8 cellular contexts compared by ENCODE assay signal in genomic region chr17:44308320-44308818, GRCh38. TPM values are rescaled to one million over a fixed set of nuclear protein-coding genes. Genes with fewer than 3 reads are reported as not detected.
DNase-seq lines count a peak whose midpoint lies in the region; FAIRE-seq and TF ChIP-seq lines count a peak whose summit lies in the region.

Gene RUNDC3A (plus strand): TSS chr17:44308601. CDS start chr17:44308833, 232 bp downstream.

- no peaks in the 10 kb centered on the region for H3K36me3 Mint-ChIP-seq in CD14-positive monocyte

- TF ChIP-seq CTCF in CD14-positive monocyte (IDR thresholded peaks at IDR 0.05) (no peak), endothelial cell of umbilical vein (IDR thresholded peaks at IDR 0.05; ENCODE audit: extremely low read depth in 1 of 2, insufficient read depth in 1 of 2, low read depth in 1 of 2, low read length in 2 of 2) (no peak)

- H3K36me3 ChIP-seq in endothelial cell of umbilical vein (ENCODE audit: control insufficient read depth in 2 of 2, extremely low read depth in 1 of 2, insufficient read depth in 2 of 2, low read length in 2 of 2) (no peaks in the 10 kb centered on the region), mesodermal cell (ENCODE audit: control insufficient read depth, insufficient read depth, low read length) (no peaks in the 10 kb centered on the region)

- H3K27me3 ChIP-seq in endothelial cell of umbilical vein (ENCODE audit: control insufficient read depth in 2 of 2, insufficient read depth in 2 of 2, low read length in 2 of 2) = peaks cover 16 to 20% of the 10 kb centered on the region in 2 experiments

- H3K4me1 Mint-ChIP-seq in CD14-positive monocyte = peaks cover 18% of the 10 kb centered on the region

- CTCF ChIA-PET in endothelial cell of umbilical vein (lab: Charles Lee) = interaction anchor here (0.6 to 1.2 kb wide), 13 partner anchors 9 to 105 kb away, joined by 3 to 8 read pairs (median 3); partner anchors contain the start of gene UBTF

- no peak within 1 kb of the TSS for H3K27ac ChIP-seq in endothelial cell of umbilical vein (ENCODE audit: insufficient read depth, low read depth, low read length)
- no peak within 1 kb of the TSS for H3K27ac ChIP-seq in mesodermal cell (ENCODE audit: low read depth, low read length, severe bottlenecking)

- no peaks in the 10 kb centered on the region for H3K9me3 ChIP-seq in endothelial cell of umbilical vein (replicated peaks; ENCODE audit: control insufficient read depth, insufficient read depth, low read length)
- no peaks in the 10 kb centered on the region for H3K9me3 ChIP-seq in mesodermal cell (ENCODE audit: control insufficient read depth, low read length)

- WGBS in mesodermal cell (ENCODE audit: insufficient coverage in 2 of 2), 2 experiments = 0 to 1% methylated on average over 10 to 22 of the region's 39 CpGs

- peak within 1 kb of the TSS; percentile 18 for H3K4me2 ChIP-seq in endothelial cell of umbilical vein (ENCODE audit: insufficient read depth, low read length)

- POLR2A ChIA-PET in endothelial cell of umbilical vein (lab: Charles Lee) = interaction anchor here (0.7 kb wide), 1 partner anchor 16 kb away, joined by 6 read pairs; no protein-coding TSS in a partner anchor

- no peaks in the 10 kb centered on the region for H3K4me1 ChIP-seq in endothelial cell of umbilical vein (ENCODE audit: control insufficient read depth, extremely low read depth, insufficient read depth, low read length)
- peaks cover 6% of the 10 kb centered on the region for H3K4me1 ChIP-seq in mesodermal cell (ENCODE audit: control insufficient read depth, insufficient read depth, low read length, poor library complexity, severe bottlenecking)

- H3K27ac Mint-ChIP-seq in CD14-positive monocyte = peak within 1 kb of the TSS in 2 of 7 donors; percentile 37 to 57

- no peaks in the 10 kb centered on the region for H4K20me1 ChIP-seq in endothelial cell of umbilical vein (replicated peaks; ENCODE audit: control insufficient read depth, extremely low read depth, insufficient read depth, low read length)

- H3K9me1 ChIP-seq in endothelial cell of umbilical vein (replicated peaks; ENCODE audit: control insufficient read depth, extremely low read depth, insufficient read depth, low read length) = no peaks in the 10 kb centered on the region

- no peaks in the 10 kb centered on the region for H3K79me2 ChIP-seq in endothelial cell of umbilical vein (ENCODE audit: control insufficient read depth, insufficient read depth, low read length)

- peaks cover 0 to 6% (median 0%) of the 10 kb centered on the region in 7 donors for H3K9me3 Mint-ChIP-seq in CD14-positive monocyte

- dilution Hi-C loops in endothelial cell of umbilical vein (cut with MboI; ENCODE audit: extremely low pct_ligation_motif_present, low sequenced_read_pairs) = no loop called here

- intact Hi-C loops in CD14-positive monocyte (cut with micrococcal nuclease) (no loop called here), endothelial cell of umbilical vein (cut with micrococcal nuclease) (loop anchor here (5.0 kb wide), 1 partner anchor 86 kb away; no protein-coding TSS in a partner anchor)

- peak; percentile 67 for DNase-seq in CD14-positive monocyte (ENCODE audit: low spot score)
- DNase-seq in HT-29 (ENCODE audit: low spot score) = peak; percentile 53
- peak; percentile 43 to 70 for DNase-seq in NOMO-1 (lab: John Stamatoyannopoulos, UW; ENCODE audit: unreplicated experiment in 2 of 2)
- DNase-seq in activated T-cell treated with anti-CD3 and anti-CD28 coated beads for 24 hours (ENCODE audit: low read depth) = peak; percentile 81
- DNase-seq in endothelial cell of umbilical vein (ENCODE audit: low read depth, low spot score) = peak; percentile 74
- peak; percentile 68 for DNase-seq in stimulated activated CD8-positive, alpha-beta memory T cell treated with anti-CD3 and anti-CD28 coated beads, Interleukin-12 subunit alpha, Interleukin-12 subunit beta, amount 100 ng/mL, for 4 hours (ENCODE audit: low read depth)
- no peak for DNase-seq in SKM-1 treated with dmso at 0.1 percent for 144 hours (lab: John Stamatoyannopoulos, UW; ENCODE audit: unreplicated experiment)

- FAIRE-seq in endothelial cell of umbilical vein (lab: Jason Lieb, UNC) = peak; percentile 75

- H3K4me3 Mint-ChIP-seq in CD14-positive monocyte = peak within 1 kb of the TSS; percentile 66 to 74

- H2AFZ ChIP-seq in endothelial cell of umbilical vein (ENCODE audit: low read depth, low read length) = no peak within 1 kb of the TSS

- no peak for TF ChIP-seq POLR2A in endothelial cell of umbilical vein (IDR thresholded peaks at IDR 0.05; ENCODE audit: low read depth, low read length)

- H3K9ac ChIP-seq in endothelial cell of umbilical vein (replicated peaks; ENCODE audit: extremely low read depth, insufficient read depth, low read length) = no peak within 1 kb of the TSS

- H3K4me3 ChIP-seq in endothelial cell of umbilical vein (replicated peaks in 1 of 3; ENCODE audit: insufficient read depth in 1 of 3, low read depth in 1 of 3, low read length in 3 of 3) (peak within 1 kb of the TSS in 1 of 3 experiments; percentile 9), mesodermal cell (ENCODE audit: extremely low read depth, insufficient read depth, low read length, poor library complexity, severe bottlenecking) (peak within 1 kb of the TSS; percentile 38)

- no TSS peak for BruUV-seq in endothelial cell of umbilical vein (replicated peaks; lab: Mats Ljungman, UMichigan)

- H3K27me3 Mint-ChIP-seq in CD14-positive monocyte (ENCODE audit: low read depth in 3 of 3) = peaks cover 45 to 67% (median 53%) of the 10 kb centered on the region in 3 donors

TF ChIP-seq in endothelial cell of umbilical vein, 7 proteins besides CTCF, POLR2A, EP300 and RAD21:
- TF ChIP-seq POLR2AphosphoS5 (IDR thresholded peaks at IDR 0.05; ENCODE audit: insufficient read depth, low read depth, low read length) (no peak), EZH2 (IDR thresholded peaks at IDR 0.05; ENCODE audit: borderline replicate concordance, low read depth, low read length, severe bottlenecking) (peak; percentile 17)

RNA-seq across cellular contexts. Expression of gene RUNDC3A, which starts in this region (rescaled TPM):
- under 1 TPM in 1 of 2 donors, not detected in 1; 0.22 TPM for polyA plus RNA-seq in CD14-positive monocyte
- 0.16 and 0.36 TPM in 2 replicates for total RNA-seq in HT-29 (2014; rRNA removed; shearing (Covaris generic))
- not detected in 2 replicates for total RNA-seq in endothelial cell of umbilical vein
- 0.12 and 0.13 TPM in 2 replicates for polyA plus RNA-seq in endothelial cell of umbilical vein
- polyA plus RNA-seq in endothelial cell of umbilical vein (2011; cell fraction: cytosol; rRNA removed) = 0.08 TPM in 1 of 2 replicates, not detected in the other
- polyA plus RNA-seq in endothelial cell of umbilical vein (2011; cell fraction: nucleus; rRNA removed) = 0.11 and 0.53 TPM in 2 replicates
- polyA plus RNA-seq in endothelial cell of umbilical vein (2012) = 0.35 and 0.63 TPM in 2 replicates
- 0.04 TPM in 1 of 2 replicates, not detected in the other for polyA minus RNA-seq in endothelial cell of umbilical vein
- not detected for polyA minus RNA-seq in endothelial cell of umbilical vein (2011; cell fraction: cytosol; rRNA and poly(A)+ RNA removed)
- polyA minus RNA-seq in endothelial cell of umbilical vein (2011; cell fraction: nucleus; rRNA and poly(A)+ RNA removed) = not detected in 2 replicates
- polyA plus RNA-seq in mesodermal cell (2013, experiment 1 of 2) = 3.8 TPM
- 2.3 TPM for polyA plus RNA-seq in mesodermal cell (2013, experiment 2 of 2)

Comparison
In these comparisons a context has a peak if more than half of its experiments do, and no peak if none do; other contexts are left out.
1. Peak in DNase-seq in CD14-positive monocyte; RNA of the gene not detected or under 1 TPM.
2. Peak in DNase-seq in HT-29; RNA of the gene not detected or under 1 TPM.
3. Peak in DNase-seq and H3K4me2 ChIP-seq in endothelial cell of umbilical vein; RNA of the gene not detected or under 1 TPM.